ENCODE assay signal across 20 cellular contexts in genomic region chr4:105623099-105623498, GRCh38.
"Had no signal": no experiment of that assay in that cellular context is flagged by ENCODE, and none has a peak within 500 bp of the region (broad histone marks: within the 10 kb centered on the region; RNA-seq: fewer than 3 reads in every experiment).

No MANE protein-coding gene starts in this region.

- ATAC-seq: HepG2, SK-N-SH treated with all-trans-retinoic acid at 6 μM for 48 hours had no signal

- H3K27me3 ChIP-seq: MG63, SJCRH30 had no signal

- H3K9me3 ChIP-seq: MG63 had no signal

- DNase-seq: Karpas-422, KG1, MG63, NCI-H1092 treated with DMSO at 0.1 percent for 48 hours, NCI-H1436, NCI-H187, NCI-H2029, NCI-H2081 treated with DMSO at 0.1 percent for 48 hours, NCI-H2171, NCI-H226, NCI-H446, NCI-H510A, NCI-H524 treated with DMSO at 0.1 percent for 48 hours, NCI-H69, NCI-H774, RPMI8226, SHP77 treated with DMSO at 0.1 percent for 48 hours had no signal

- H3K4me3 ChIP-seq: MG63, SJCRH30 had no signal

- H3K27ac ChIP-seq: SJCRH30 had no signal

- H3K36me3 ChIP-seq: MG63, SJCRH30 had no signal
